ENCODE assay signal across 9 cellular contexts in the genomic region with DNA sequence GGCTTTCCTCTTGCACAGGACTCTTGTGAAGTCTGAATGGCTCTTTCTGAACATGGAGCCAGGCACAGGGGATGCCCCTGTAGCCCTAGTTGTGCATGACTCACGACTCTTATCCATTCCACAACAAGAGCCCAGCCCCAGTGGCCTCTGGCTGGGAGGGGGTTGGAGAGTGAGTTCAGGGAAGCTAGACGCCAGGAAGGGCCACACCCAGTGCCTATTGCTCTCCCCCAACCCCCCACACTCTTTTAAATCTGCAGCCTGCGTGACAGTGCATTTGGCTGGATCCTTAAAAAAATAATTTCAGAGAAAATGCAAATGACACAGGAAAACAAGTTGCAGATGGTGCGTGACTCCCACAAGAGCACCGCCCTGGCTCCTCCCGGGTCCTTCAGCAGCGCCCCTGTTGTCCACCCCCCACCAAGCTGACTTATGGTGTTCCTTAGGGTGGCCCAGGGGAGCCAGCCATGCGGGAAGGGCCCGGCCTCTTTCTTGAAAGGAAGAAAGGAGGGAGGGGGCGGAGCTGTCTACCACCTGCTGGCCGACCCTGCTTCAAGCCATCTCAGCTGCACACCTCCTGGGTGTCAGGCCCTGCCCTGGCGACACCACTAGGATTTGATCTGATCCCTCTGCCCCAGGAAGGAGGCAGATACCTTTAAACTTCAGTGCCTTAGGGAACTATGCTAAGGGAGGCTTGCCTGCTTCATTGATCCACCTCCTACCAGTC.
DNase-seq lines count a peak whose midpoint lies in the region; ATAC-seq, FAIRE-seq and TF ChIP-seq lines count a peak whose summit lies in the region.
"Had no signal": no experiment of that assay in that cellular context is flagged by ENCODE, and none has a peak within 500 bp of the region (broad histone marks: within the 10 kb centered on the region; RNA-seq: fewer than 3 reads in every experiment).

No MANE protein-coding gene starts in this region.

- H3K4me1 ChIP-seq in kidney (ENCODE audit: control insufficient read depth in 1 of 2, insufficient read depth in 1 of 2, low read depth in 1 of 2, low read length in 2 of 2) = peaks cover 0 to 5% of the 10 kb centered on the region in 2 donors
- H3K4me1 ChIP-seq in tibial artery = peaks cover 0 to 26% (median 2%) of the 10 kb centered on the region in 4 donors

- ATAC-seq in effector memory CD8-positive, alpha-beta T cell (replicated peaks) = no peak
- no peak for ATAC-seq in HG03095 (IDR thresholded peaks at IDR 0.05; ENCODE audit: unreplicated experiment)

- no peaks in the 10 kb centered on the region for H3K4me1 Mint-ChIP-seq in effector memory CD8-positive, alpha-beta T cell (ENCODE audit: low read depth in 2 of 2)
- H3K4me1 Mint-ChIP-seq: activated B cell treated with CpG ODN at 0.5 μM for 24 hours had no signal

- no peak overlapping the region for H3K27ac Mint-ChIP-seq in effector memory CD8-positive, alpha-beta T cell
- H3K27ac Mint-ChIP-seq: activated B cell treated with CpG ODN at 0.5 μM for 24 hours had no signal

- no peaks in the 10 kb centered on the region for H3K36me3 ChIP-seq in kidney (ENCODE audit: control insufficient read depth in 1 of 2, insufficient read depth in 2 of 2, low read length in 2 of 2)
- no peaks in the 10 kb centered on the region for H3K36me3 ChIP-seq in tibial artery

- peaks cover 11 to 37% of the 10 kb centered on the region in 2 donors for H3K27me3 Mint-ChIP-seq in effector memory CD8-positive, alpha-beta T cell
- H3K27me3 Mint-ChIP-seq: activated B cell treated with CpG ODN at 0.5 μM for 24 hours had no signal

- H3K4me3 ChIP-seq in kidney (ENCODE audit: low read length in 2 of 2) (no peak overlapping the region), tibial artery (no peak overlapping the region)

- DNase-seq in HS-27A (ENCODE audit: low read depth) (peak; percentile 56), astrocyte of the hippocampus (ENCODE audit: low read depth, low spot score) (peak; percentile 64), kidney (peak; percentile 95), tibial artery (peak; percentile 71 to 81), GF-D8 (lab: John Stamatoyannopoulos, UW) (no peak), NCI-H146 treated with DMSO at 0.1 percent for 48 hours (lab: John Stamatoyannopoulos, UW; ENCODE audit: unreplicated experiment) (no peak)
- no peak for DNase-seq in effector memory CD8-positive, alpha-beta T cell
- DNase-seq: activated B cell treated with CpG ODN at 0.5 μM for 24 hours had no signal

- H3K36me3 Mint-ChIP-seq in effector memory CD8-positive, alpha-beta T cell (ENCODE audit: insufficient read depth) = no peaks in the 10 kb centered on the region

- no peak overlapping the region for H3K9ac ChIP-seq in kidney (ENCODE audit: low read length in 2 of 2)

- H3K27ac ChIP-seq in kidney (ENCODE audit: low read depth in 2 of 2, low read length in 2 of 2) (peak overlapping the region; percentile 52 to 74), tibial artery (peak overlapping the region in 1 of 2 donors; percentile 41)

- no peaks in the 10 kb centered on the region for H3K27me3 ChIP-seq in tibial artery

- peaks cover 0 to 3% of the 10 kb centered on the region in 2 donors for H3K9me3 Mint-ChIP-seq in effector memory CD8-positive, alpha-beta T cell
- H3K9me3 Mint-ChIP-seq: activated B cell treated with CpG ODN at 0.5 μM for 24 hours had no signal

- intact Hi-C loops in kidney (cut with DNase I) = no loop called here
- intact Hi-C loops in tibial artery (cut with DNase I; ENCODE audit: low total_unique reads) = no loop called here

- FAIRE-seq in kidney (lab: Jason Lieb, UNC) = no peak

- H3K4me3 Mint-ChIP-seq in effector memory CD8-positive, alpha-beta T cell = no peak overlapping the region
- H3K4me3 Mint-ChIP-seq: activated B cell treated with CpG ODN at 0.5 μM for 24 hours had no signal

- no peaks in the 10 kb centered on the region for H3K9me3 ChIP-seq in kidney (ENCODE audit: control insufficient read depth in 1 of 2, low read length in 2 of 2)
- H3K9me3 ChIP-seq in tibial artery = no peaks in the 10 kb centered on the region

- TF ChIP-seq CTCF in kidney (IDR thresholded peaks at IDR 0.05; ENCODE audit: borderline replicate concordance, extremely low read depth, insufficient read depth) = no peak
- TF ChIP-seq CTCF in tibial artery (IDR thresholded peaks at IDR 0.05) = no peak

Comparison
In these comparisons a context has a peak if more than half of its experiments do, and no peak if none do; other contexts are left out.
1. DNase-seq: peak in HS-27A (single experiment), astrocyte of the hippocampus (single experiment), kidney (single experiment) and tibial artery (2 of 2); none in effector memory CD8-positive, alpha-beta T cell (0 of 3), GF-D8 (single experiment) and NCI-H146 treated with DMSO at 0.1 percent for 48 hours (single experiment).